Comparison of ENCODE assay signal across 9 cellular contexts in the genomic region with DNA sequence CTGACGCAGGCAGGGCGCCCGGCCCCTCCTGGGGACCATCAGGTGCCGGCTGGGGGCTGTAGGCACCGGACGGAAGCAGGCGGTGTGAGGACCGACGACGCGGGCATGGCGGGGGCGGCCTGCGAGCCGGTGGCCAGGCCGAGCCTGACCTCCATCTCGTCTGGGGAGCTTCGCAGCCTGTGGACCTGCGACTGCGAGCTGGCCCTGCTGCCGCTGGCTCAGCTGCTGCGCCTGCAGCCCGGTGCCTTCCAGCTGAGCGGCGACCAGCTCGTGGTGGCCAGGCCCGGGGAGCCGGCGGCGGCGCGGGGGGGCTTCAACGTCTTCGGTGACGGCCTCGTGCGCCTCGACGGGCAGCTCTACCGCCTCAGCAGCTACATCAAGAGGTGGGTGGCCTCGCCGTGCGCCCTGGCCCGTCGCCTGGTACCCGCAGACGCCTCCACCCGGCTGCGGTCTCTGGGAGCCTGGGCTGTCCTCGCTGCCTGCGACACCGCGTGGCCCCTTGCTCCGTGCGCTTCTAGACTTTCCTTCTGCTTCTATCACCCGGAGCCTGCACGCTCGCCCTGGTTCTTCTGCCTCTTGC. TPM values are rescaled to one million over a fixed set of nuclear protein-coding genes. Genes with fewer than 3 reads are reported as not detected.
DNase-seq lines count a peak whose midpoint lies in the region; ATAC-seq and TF ChIP-seq lines count a peak whose summit lies in the region.
"Had no signal": no experiment of that assay in that cellular context is flagged by ENCODE, and none has a peak within 500 bp of the region (broad histone marks: within the 10 kb centered on the region; RNA-seq: fewer than 3 reads in every experiment).

No MANE protein-coding gene starts in this region.

- H3K4me2 ChIP-seq in IMR-90 (ENCODE audit: low read depth, low read length): no peak overlapping the region

- intact Hi-C loops in IMR-90 (cut with micrococcal nuclease): no loop called here

- H2AFZ ChIP-seq in IMR-90 (replicated peaks; ENCODE audit: low read length, poor library complexity): peak overlapping the region; percentile 79

- no peak overlapping the region for H2BK15ac ChIP-seq in IMR-90 (ENCODE audit: low read depth, low read length)

- peak overlapping the region; percentile 70 for H2AK9ac ChIP-seq in IMR-90 (replicated peaks; ENCODE audit: low read depth, low read length, poor library complexity)

- H3K27ac ChIP-seq in IMR-90 (ENCODE audit: insufficient read depth, low read length): no peak overlapping the region
- peak overlapping the region in 17 of 21 experiments; percentile 34 to 89 (median 75) for H3K27ac ChIP-seq in skin epidermis

- H3K79me1 ChIP-seq in IMR-90 (ENCODE audit: low read depth in 1 of 2, low read length in 2 of 2): no peaks in the 10 kb centered on the region

- no peak overlapping the region; the same call in 1 of the 2 replicates for H2AK5ac ChIP-seq in IMR-90 (ENCODE audit: low read depth, low read length)

- H3K4me1 ChIP-seq in IMR-90 (ENCODE audit: control insufficient read depth, insufficient read depth, low read length) (peaks cover 18% of the 10 kb centered on the region), BE2C (peaks cover 8% of the 10 kb centered on the region)

- H3K9me3 ChIP-seq in IMR-90 (ENCODE audit: control insufficient read depth, insufficient read depth, low read length) (no peaks in the 10 kb centered on the region), BE2C (no peaks in the 10 kb centered on the region)

- peak overlapping the region; percentile 37; the same call in 1 of the 2 replicates for H4K5ac ChIP-seq in IMR-90 (ENCODE audit: low read depth, low read length)

- H4K91ac ChIP-seq in IMR-90 (ENCODE audit: insufficient read depth, low read depth, low read length): peak overlapping the region; percentile 38; the same call in 1 of the 2 replicates

- TF ChIP-seq CTCF in IMR-90 (conservative IDR thresholded peaks at IDR 0.05; ENCODE audit: low read depth, low read length) (no peak), BE2C (IDR thresholded peaks at IDR 0.05; ENCODE audit: low read depth, low read length) (no peak)

- peak overlapping the region; percentile 21; the same call in 1 of the 2 replicates for H3K4ac ChIP-seq in IMR-90 (ENCODE audit: low read depth, low read length)

- no peak overlapping the region for H3K14ac ChIP-seq in IMR-90 (replicated peaks; ENCODE audit: low read depth, low read length)

- POLR2A ChIA-PET in IMR-90 (lab: Charles Lee; ENCODE audit: unreplicated experiment): no interaction called here

- ATAC-seq in IMR-90 (ENCODE audit: low read depth) (peak; percentile 16), left lobe of liver (peak; percentile 33), GM19395 (IDR thresholded peaks at IDR 0.05; ENCODE audit: unreplicated experiment) (no peak), HG02885 (IDR thresholded peaks at IDR 0.05; ENCODE audit: poor library complexity, unreplicated experiment) (no peak)

- no peaks in the 10 kb centered on the region for H4K20me1 ChIP-seq in IMR-90 (ENCODE audit: insufficient read depth, low read length)

- H3K23ac ChIP-seq in IMR-90 (ENCODE audit: low read depth, low read length): no peak overlapping the region

- H3K27me3 ChIP-seq in IMR-90 (ENCODE audit: control insufficient read depth, insufficient read depth, low read length) (peaks cover 2% of the 10 kb centered on the region; the same call in 1 of the 2 replicates), BE2C (no peaks in the 10 kb centered on the region)

- H2BK120ac ChIP-seq in IMR-90 (ENCODE audit: low read depth, low read length): peak overlapping the region; percentile 34

- no peak overlapping the region for H2BK5ac ChIP-seq in IMR-90 (ENCODE audit: low read depth, low read length, poor library complexity, severe bottlenecking)

- no peak overlapping the region for H3K9ac ChIP-seq in IMR-90 (ENCODE audit: low read depth, low read length)

- 0 out of 2 replicates have a peak, but pooled peaks cover 3% of the 10 kb centered on the region for H3K9me1 ChIP-seq in IMR-90 (ENCODE audit: insufficient read depth, low read length)

- H4K8ac ChIP-seq in IMR-90 (ENCODE audit: low read depth in 2 of 2, low read length in 2 of 2): peak overlapping the region in 1 of 2 experiments; percentile 66; a peak in 2 of 4 replicates

- H3K18ac ChIP-seq in IMR-90 (ENCODE audit: low read depth, low read length): no peak overlapping the region; the same call in 1 of the 2 replicates

- no peak overlapping the region for H3K56ac ChIP-seq in IMR-90 (ENCODE audit: extremely low read depth, insufficient read depth, low read length)

- DNase-seq in IMR-90 (no peak), ecto neural progenitor cell (ENCODE audit: low spot score) (peak; percentile 52), left lobe of liver (ENCODE audit: low spot score) (no peak), NCI-H1105 (lab: John Stamatoyannopoulos, UW) (no peak), BE2C (no peak)

- 19% methylated on average over 39 of the region's 58 CpGs; no CpG with 5 or more reads in 1 of the 2 experiments for WGBS in IMR-90 (ENCODE audit: extremely low coverage in 2 of 2, insufficient read length in 1 of 2), 2 experiments

- BruUV-seq in IMR-90 (replicated peaks; lab: Mats Ljungman, UMichigan): no TSS peak

- H3K36me3 ChIP-seq in IMR-90 (ENCODE audit: control insufficient read depth, insufficient read depth, low read length) (no peaks in the 10 kb centered on the region), BE2C (no peaks in the 10 kb centered on the region)

- H3K4me3 ChIP-seq in IMR-90 (ENCODE audit: insufficient read depth, low read depth, low read length): no peak overlapping the region
- peak overlapping the region; percentile 7 to 41 (median 16) for H3K4me3 ChIP-seq in skin epidermis
- no peak overlapping the region for H3K4me3 ChIP-seq in BE2C (ENCODE audit: low read depth, low read length)

- no peak for TF ChIP-seq RAD21 in IMR-90 (IDR thresholded peaks at IDR 0.05; ENCODE audit: low read length)

- in situ Hi-C loops in IMR-90 (cut with MboI; ENCODE audit: low sequenced_read_pairs): no loop called here

- no peak for TF ChIP-seq POLR2A in IMR-90 (IDR thresholded peaks at IDR 0.05; ENCODE audit: low read depth, low read length)

- CTCF ChIA-PET in IMR-90 (lab: Yijun Ruan, JAX): interaction anchor here (0.6 kb wide), 1 partner anchor 45 kb away, joined by 3 read pairs; no protein-coding TSS in a partner anchor

- no peak overlapping the region for H2BK20ac ChIP-seq in IMR-90 (ENCODE audit: low read depth, low read length)

- dilution Hi-C loops in IMR-90 (cut with HindIII; ENCODE audit: low sequenced_read_pairs, unreplicated experiment): no loop called here

TF ChIP-seq in IMR-90, 13 proteins besides CTCF, POLR2A, EP300 and RAD21:
- TF ChIP-seq RFX5 (IDR thresholded peaks at IDR 0.05; ENCODE audit: low read depth, low read length): no peak
- no peak for TF ChIP-seq BHLHE40 (IDR thresholded peaks at IDR 0.05; ENCODE audit: low read depth, low read length)
- no peak for TF ChIP-seq CEBPB (IDR thresholded peaks at IDR 0.05; ENCODE audit: low read depth, low read length)
- TF ChIP-seq, protein P1, sequence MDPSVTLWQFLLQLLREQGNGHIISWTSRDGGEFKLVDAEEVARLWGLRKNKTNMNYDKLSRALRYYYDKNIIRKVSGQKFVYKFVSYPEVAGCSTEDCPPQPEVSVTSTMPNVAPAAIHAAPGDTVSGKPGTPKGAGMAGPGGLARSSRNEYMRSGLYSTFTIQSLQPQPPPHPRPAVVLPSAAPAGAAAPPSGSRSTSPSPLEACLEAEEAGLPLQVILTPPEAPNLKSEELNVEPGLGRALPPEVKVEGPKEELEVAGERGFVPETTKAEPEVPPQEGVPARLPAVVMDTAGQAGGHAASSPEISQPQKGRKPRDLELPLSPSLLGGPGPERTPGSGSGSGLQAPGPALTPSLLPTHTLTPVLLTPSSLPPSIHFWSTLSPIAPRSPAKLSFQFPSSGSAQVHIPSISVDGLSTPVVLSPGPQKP (IDR thresholded peaks at IDR 0.05; ENCODE audit: borderline replicate concordance, low read depth, low read length): no peak
- TF ChIP-seq MXI1 (IDR thresholded peaks at IDR 0.05; ENCODE audit: borderline replicate concordance, low read depth, low read length): no peak
- TF ChIP-seq MAZ (IDR thresholded peaks at IDR 0.05; ENCODE audit: borderline replicate concordance, low read depth, low read length): no peak
- no peak for TF ChIP-seq FOS (IDR thresholded peaks at IDR 0.05; ENCODE audit: low read depth, low read length)
- TF ChIP-seq, protein P2, sequence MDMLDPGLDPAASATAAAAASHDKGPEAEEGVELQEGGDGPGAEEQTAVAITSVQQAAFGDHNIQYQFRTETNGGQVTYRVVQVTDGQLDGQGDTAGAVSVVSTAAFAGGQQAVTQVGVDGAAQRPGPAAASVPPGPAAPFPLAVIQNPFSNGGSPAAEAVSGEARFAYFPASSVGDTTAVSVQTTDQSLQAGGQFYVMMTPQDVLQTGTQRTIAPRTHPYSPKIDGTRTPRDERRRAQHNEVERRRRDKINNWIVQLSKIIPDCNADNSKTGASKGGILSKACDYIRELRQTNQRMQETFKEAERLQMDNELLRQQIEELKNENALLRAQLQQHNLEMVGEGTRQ (IDR thresholded peaks at IDR 0.05; ENCODE audit: low read depth, low read length): no peak
- TF ChIP-seq NFE2L2 (IDR thresholded peaks at IDR 0.05; ENCODE audit: low read depth, low read length): no peak
- no peak for TF ChIP-seq RCOR1 (IDR thresholded peaks at IDR 0.05; ENCODE audit: insufficient replicate concordance, low read length)
- no peak for TF ChIP-seq SMC3 (IDR thresholded peaks at IDR 0.05; ENCODE audit: low read depth, low read length)
- TF ChIP-seq MAFK (IDR thresholded peaks at IDR 0.05; ENCODE audit: low read depth, low read length): no peak
- no peak for TF ChIP-seq CHD1 (IDR thresholded peaks at IDR 0.05; ENCODE audit: low read depth, low read length)

RNA-seq across cellular contexts. Expression of a gene that starts 0.4 kb away (rescaled TPM):
- total RNA-seq in IMR-90 (2012; rRNA removed) (0.28 and 0.36 TPM in 2 replicates), left lobe of liver (0.18 TPM)
- polyA plus RNA-seq in IMR-90 (2012; rRNA removed): 0.27 and 0.32 TPM in 2 replicates
- polyA plus RNA-seq in IMR-90 (2012; cell fraction: cytosol; rRNA removed): 0.50 and 0.54 TPM in 2 replicates
- polyA plus RNA-seq in IMR-90 (2012; cell fraction: nucleus; rRNA removed; ENCODE audit: low replicate concordance): 0.35 and 1.4 TPM in 2 replicates
- polyA plus RNA-seq in BE2C (2012; ENCODE audit: insufficient read depth, insufficient read length, low read depth): not detected
- total RNA-seq: mononuclear cell had no signal

RNA-seq across cellular contexts. Expression of a gene that starts 26.0 kb away (rescaled TPM):
- not detected in 2 replicates for total RNA-seq in IMR-90 (2012; rRNA removed)
- polyA plus RNA-seq in IMR-90 (2012; rRNA removed): not detected in 2 replicates
- polyA plus RNA-seq in IMR-90 (2012; cell fraction: cytosol; rRNA removed): not detected in 2 replicates
- polyA plus RNA-seq in IMR-90 (2012; cell fraction: nucleus; rRNA removed; ENCODE audit: low replicate concordance): not detected in 2 replicates
- total RNA-seq in left lobe of liver: not detected
- polyA plus RNA-seq in BE2C (2012; ENCODE audit: insufficient read depth, insufficient read length, low read depth): not detected
- total RNA-seq: mononuclear cell had no signal

Comparison
In these comparisons a context has a peak if more than half of its experiments do, and no peak if none do; other contexts are left out.
1. ATAC-seq: peak in IMR-90 (single experiment) and left lobe of liver (single experiment); none in GM19395 (single experiment) and HG02885 (single experiment).
2. H3K4me3 ChIP-seq: peak in skin epidermis (7 of 7); none in IMR-90 (single experiment) and BE2C (single experiment).